14 cellular contexts compared by ENCODE assay signal in the genomic region with DNA sequence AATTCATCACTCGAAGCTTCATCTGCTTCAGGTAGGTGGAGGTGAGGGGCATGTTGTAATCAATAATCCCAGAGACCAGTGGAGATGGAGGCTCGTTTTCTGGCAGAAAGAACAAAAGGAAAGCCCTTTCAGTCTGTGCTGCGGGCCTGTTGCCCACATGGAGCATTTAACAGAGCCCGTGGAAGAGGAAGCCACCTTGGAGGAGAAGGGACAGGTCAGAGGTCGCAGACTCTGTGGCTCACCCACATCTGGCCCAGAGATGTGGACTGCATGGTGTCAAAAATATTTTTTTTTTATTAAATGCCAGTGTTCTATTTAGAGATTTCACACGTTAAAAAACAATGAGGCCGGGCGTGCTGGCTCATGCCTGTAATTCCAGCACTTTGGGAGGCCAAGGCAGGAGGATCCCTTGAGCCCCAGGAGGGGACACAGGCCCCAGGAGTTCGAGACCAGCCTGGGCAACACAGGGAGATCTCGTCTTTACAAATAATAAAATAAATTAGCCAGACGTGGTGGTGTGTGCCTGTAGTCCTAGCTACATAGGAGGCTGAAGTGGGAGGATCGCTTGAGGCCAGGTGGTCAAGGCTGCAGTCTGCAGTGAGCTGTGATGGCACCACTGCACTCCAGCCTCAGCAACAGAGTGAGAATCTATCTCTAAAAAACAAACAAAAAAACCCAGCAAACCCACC.
DNase-seq lines count a peak whose midpoint lies in the region; ATAC-seq, FAIRE-seq and TF ChIP-seq lines count a peak whose summit lies in the region.
"Had no signal": no experiment of that assay in that cellular context is flagged by ENCODE, and none has a peak within 500 bp of the region (broad histone marks: within the 10 kb centered on the region; RNA-seq: fewer than 3 reads in every experiment).

No MANE protein-coding gene starts in this region.

- H4K20me1 ChIP-seq in OCI-LY1 (ENCODE audit: insufficient read depth, low read length): no peaks in the 10 kb centered on the region
- no peaks in the 10 kb centered on the region for H4K20me1 ChIP-seq in H1 (replicated peaks in 1 of 2; ENCODE audit: control insufficient read depth in 1 of 2, insufficient read depth in 2 of 2, low read length in 2 of 2)
- H4K20me1 ChIP-seq in neural progenitor cell (ENCODE audit: low read depth): no peaks in the 10 kb centered on the region

- no peaks in the 10 kb centered on the region; the same call in 1 of the 2 replicates for H3K79me1 ChIP-seq in H1 (ENCODE audit: low read depth, low read length)

- H3K9me3 ChIP-seq in CD8-positive, alpha-beta memory T cell (ENCODE audit: low read length): no peaks in the 10 kb centered on the region
- H3K9me3 ChIP-seq in OCI-LY1 (ENCODE audit: low read length) (no peaks in the 10 kb centered on the region), H1 (ENCODE audit: insufficient read depth in 2 of 2, low read depth in 1 of 2, low read length in 1 of 2) (no peaks in the 10 kb centered on the region), neural progenitor cell (ENCODE audit: low read depth) (no peaks in the 10 kb centered on the region)
- H3K9me3 ChIP-seq: colonic mucosa, sigmoid colon had no signal

- peaks cover 80% of the 10 kb centered on the region for H3K4me1 ChIP-seq in CD8-positive, alpha-beta memory T cell (ENCODE audit: insufficient read depth, low read length)
- H3K4me1 ChIP-seq in OCI-LY1 (ENCODE audit: insufficient read depth, low read length, severe bottlenecking) (peaks cover 47% of the 10 kb centered on the region), H1 (replicated peaks in 1 of 4; ENCODE audit: control insufficient read depth in 3 of 4, insufficient read depth in 4 of 4, low read length in 3 of 4) (peaks cover 0 to 6% (median 0%) of the 10 kb centered on the region in 4 experiments; a peak in 1 of 7 replicates), neural progenitor cell (peaks cover 20% of the 10 kb centered on the region)
- H3K4me1 ChIP-seq: colonic mucosa had no signal

- H4K91ac ChIP-seq in H1 (replicated peaks; ENCODE audit: insufficient read length, low read length): no peak overlapping the region

- H2BK12ac ChIP-seq in H1 (ENCODE audit: low read depth, low read length): no peak overlapping the region

- WGBS in H1 (ENCODE audit: extremely low coverage in 1 of 2, insufficient coverage in 1 of 2, insufficient read length in 1 of 2, insufficient replicate concordance in 2 of 2, low coverage in 1 of 2, low lambda C conversion rate in 2 of 2, missing lambda C conversion rate in 1 of 2), 2 experiments: 88% methylated on average over 12 of the region's 12 CpGs; no CpG with 5 or more reads in 1 of the 2 experiments

- H2BK15ac ChIP-seq in H1 (ENCODE audit: low read length): no peak overlapping the region

- H2BK120ac ChIP-seq in H1 (replicated peaks; ENCODE audit: low read depth, low read length): no peak overlapping the region

- H3K4ac ChIP-seq in H1 (replicated peaks; ENCODE audit: insufficient read length, low read depth, low read length): no peak overlapping the region

- no peak for TF ChIP-seq POLR2A in H1 (IDR thresholded peaks at IDR 0.05; ENCODE audit: control extremely low read depth in 1 of 2, low read depth in 2 of 2, low read length in 2 of 2)

- peak in 1 of 5 donors; percentile 21 for DNase-seq in CD8-positive, alpha-beta memory T cell
- no peak for DNase-seq in H1 (ENCODE audit: low read depth in 1 of 2, low spot score in 2 of 2)
- DNase-seq in neural progenitor cell (ENCODE audit: low spot score): no peak
- DNase-seq in DMS153 treated with DMSO at 0.1 percent for 48 hours (lab: John Stamatoyannopoulos, UW; ENCODE audit: unreplicated experiment): no peak
- DNase-seq in NCI-H82 treated with DMSO at 0.1 percent for 48 hours (lab: John Stamatoyannopoulos, UW; ENCODE audit: unreplicated experiment): no peak
- DNase-seq: colonic mucosa, Karpas-422, naive B cell, NCI-H187 treated with DMSO at 0.1 percent for 48 hours, NCI-H748 treated with DMSO at 0.1 percent for 48 hours, sigmoid colon had no signal

- H3K4me2 ChIP-seq in OCI-LY1 (ENCODE audit: low read length) (peak overlapping the region; percentile 51), H1 (ENCODE audit: insufficient read depth in 1 of 2, low read depth in 2 of 2, low read length in 2 of 2) (no peak overlapping the region), neural progenitor cell (peak overlapping the region; percentile 16)

- 0 out of 2 replicates have a peak overlapping the region, but pooled peaks have one; percentile 8 for H2BK5ac ChIP-seq in H1 (ENCODE audit: low read depth, low read length)

- H3K23me2 ChIP-seq in H1 (ENCODE audit: low read depth, low read length): 0 out of 2 replicates have a peak, but pooled peaks cover 1% of the 10 kb centered on the region

- H3K56ac ChIP-seq in H1 (replicated peaks; ENCODE audit: insufficient read length, low read depth, low read length): no peak overlapping the region

- H3K36me3 ChIP-seq in CD8-positive, alpha-beta memory T cell (ENCODE audit: insufficient read depth, low read length): peaks cover 15% of the 10 kb centered on the region
- H3K36me3 ChIP-seq in OCI-LY1 (ENCODE audit: insufficient read depth, low read length): no peaks in the 10 kb centered on the region
- H3K36me3 ChIP-seq in H1 (ENCODE audit: control insufficient read depth in 2 of 4, insufficient read depth in 4 of 4, low read length in 3 of 4): no peaks in the 10 kb centered on the region; a peak in 1 of 8 replicates
- H3K36me3 ChIP-seq in neural progenitor cell: no peaks in the 10 kb centered on the region
- H3K36me3 ChIP-seq: colonic mucosa, sigmoid colon had no signal

- H4K8ac ChIP-seq in H1 (ENCODE audit: extremely low read depth, insufficient read depth, low read length): no peak overlapping the region; the same call in none of the 2 replicates

- peak overlapping the region; percentile 49 for H3K4me3 ChIP-seq in CD8-positive, alpha-beta memory T cell (ENCODE audit: low read length)
- H3K4me3 ChIP-seq in OCI-LY1 (ENCODE audit: low read depth, low read length, poor library complexity, severe bottlenecking): peak overlapping the region; percentile 24
- H3K4me3 ChIP-seq in H1 (ENCODE audit: extremely low read depth in 1 of 4, insufficient read depth in 2 of 4, low read depth in 3 of 4, low read length in 4 of 4): no peak overlapping the region
- H3K4me3 ChIP-seq in neural progenitor cell: no peak overlapping the region
- H3K4me3 ChIP-seq: colonic mucosa, sigmoid colon had no signal

- peaks cover 0 to 85% (median 25%) of the 10 kb centered on the region in 3 donors for H3K36me3 Mint-ChIP-seq in CD8-positive, alpha-beta memory T cell
- peaks cover 6% of the 10 kb centered on the region for H3K36me3 Mint-ChIP-seq in neural progenitor cell
- H3K36me3 Mint-ChIP-seq: naive B cell, WTC11 had no signal

- no peak overlapping the region for H2BK20ac ChIP-seq in H1 (ENCODE audit: low read length)

- ATAC-seq in GM18909 (IDR thresholded peaks at IDR 0.05; ENCODE audit: poor library complexity, unreplicated experiment): no peak
- ATAC-seq: WTC11 had no signal

- no peaks in the 10 kb centered on the region for H3F3A ChIP-seq in OCI-LY1 (ENCODE audit: insufficient read depth, low read length)
- H3F3A ChIP-seq in neural progenitor cell (ENCODE audit: low read depth): peaks cover 10% of the 10 kb centered on the region

- H3K27me3 Mint-ChIP-seq in CD8-positive, alpha-beta memory T cell: no peaks in the 10 kb centered on the region
- H3K27me3 Mint-ChIP-seq in neural progenitor cell (ENCODE audit: insufficient read depth, low read depth): peaks cover 13% of the 10 kb centered on the region
- H3K27me3 Mint-ChIP-seq: naive B cell had no signal

- no peaks in the 10 kb centered on the region for H3K27me3 ChIP-seq in CD8-positive, alpha-beta memory T cell (ENCODE audit: insufficient read depth, low read length, poor library complexity, severe bottlenecking)
- no peaks in the 10 kb centered on the region for H3K27me3 ChIP-seq in OCI-LY1 (ENCODE audit: insufficient read depth, low read length)
- no peaks in the 10 kb centered on the region for H3K27me3 ChIP-seq in H1 (replicated peaks in 1 of 4; ENCODE audit: control insufficient read depth in 3 of 4, extremely low read depth in 1 of 4, insufficient read depth in 3 of 4, low read length in 3 of 4)
- H3K27me3 ChIP-seq in neural progenitor cell: no peaks in the 10 kb centered on the region
- H3K27me3 ChIP-seq: colonic mucosa, sigmoid colon had no signal

- H3K9ac ChIP-seq in OCI-LY1 (ENCODE audit: low read length): no peak overlapping the region
- no peak overlapping the region for H3K9ac ChIP-seq in H1 (replicated peaks in 1 of 4; ENCODE audit: extremely low read depth in 1 of 4, low read depth in 3 of 4, low read length in 3 of 4)
- H3K9ac ChIP-seq in neural progenitor cell: no peak overlapping the region

- TF ChIP-seq RAD21 in H1 (IDR thresholded peaks at IDR 0.05 in 1 of 2, conservative IDR thresholded peaks at IDR 0.05 in 1 of 2; ENCODE audit: low read depth in 2 of 2, low read length in 2 of 2): no peak

- H3K27ac ChIP-seq in CD8-positive, alpha-beta memory T cell (ENCODE audit: low read depth, low read length): no peak overlapping the region
- H3K27ac ChIP-seq in OCI-LY1 (ENCODE audit: low read depth, low read length, poor library complexity, severe bottlenecking): peak overlapping the region; percentile 13
- H3K27ac ChIP-seq in H1 (ENCODE audit: low read depth, low read length): no peak overlapping the region
- no peak overlapping the region for H3K27ac ChIP-seq in neural progenitor cell
- H3K27ac ChIP-seq: colonic mucosa, sigmoid colon had no signal

- H3K23ac ChIP-seq in H1 (ENCODE audit: insufficient read length): no peak overlapping the region

- H3K4me3 Mint-ChIP-seq in CD8-positive, alpha-beta memory T cell: peak overlapping the region; percentile 73 to 87 (median 80)
- H3K4me3 Mint-ChIP-seq in neural progenitor cell: peak overlapping the region; percentile 4
- H3K4me3 Mint-ChIP-seq: WTC11 had no signal

- no peak overlapping the region for H2AK5ac ChIP-seq in H1 (ENCODE audit: low read depth, low read length)

- H3K18ac ChIP-seq in H1 (ENCODE audit: extremely low read depth, low read length): no peak overlapping the region

- TF ChIP-seq CTCF in OCI-LY1 (IDR thresholded peaks at IDR 0.05; ENCODE audit: low read length): no peak
- TF ChIP-seq CTCF in H1 (IDR thresholded peaks at IDR 0.05; ENCODE audit: control extremely low read depth in 1 of 3, insufficient read depth in 1 of 3, low read depth in 1 of 3, low read length in 3 of 3): no peak
- TF ChIP-seq CTCF in neural progenitor cell (IDR thresholded peaks at IDR 0.05): no peak

- no peaks in the 10 kb centered on the region for H3K9me2 ChIP-seq in OCI-LY1 (ENCODE audit: low read depth, low read length)

- no peak overlapping the region for H2AFZ ChIP-seq in OCI-LY1 (ENCODE audit: low read length)
- no peak overlapping the region for H2AFZ ChIP-seq in H1 (ENCODE audit: low read length)
- no peak overlapping the region for H2AFZ ChIP-seq in neural progenitor cell (replicated peaks)

- POLR2A ChIA-PET in CD8-positive, alpha-beta memory T cell (lab: Charles Lee): interaction anchor here (0.9 kb wide), 1 partner anchor 11 kb away, joined by 5 read pairs; no protein-coding TSS in a partner anchor
- POLR2A ChIA-PET in H1 (lab: Charles Lee; ENCODE audit: partially characterized antibody): interaction anchor here (0.7 kb wide), 1 partner anchor 14 kb away, joined by 3 read pairs; no protein-coding TSS in a partner anchor

- no peak for FAIRE-seq in H1 (lab: Jason Lieb, UNC)

- H3K14ac ChIP-seq in H1 (ENCODE audit: insufficient read length): no peak overlapping the region

- H3K27ac Mint-ChIP-seq in CD8-positive, alpha-beta memory T cell: peak overlapping the region; percentile 86 to 98 (median 94)
- peak overlapping the region; percentile 48 for H3K27ac Mint-ChIP-seq in neural progenitor cell
- H3K27ac Mint-ChIP-seq: WTC11 had no signal

- H4K5ac ChIP-seq in H1 (ENCODE audit: insufficient read length, low read depth, low read length): no peak overlapping the region

- CTCF ChIA-PET in CD8-positive, alpha-beta memory T cell (lab: Charles Lee): interaction anchor here (2.3 kb wide), 1 partner anchor 10 kb away, joined by 15 read pairs; no protein-coding TSS in a partner anchor
- CTCF ChIA-PET in H1 (lab: Charles Lee; ENCODE audit: partially characterized antibody): interaction anchor here (1.0 to 1.6 kb wide), 5 partner anchors 9 to 38 kb away, joined by 3 to 7 read pairs (median 4); no protein-coding TSS in a partner anchor

- no peak for TF ChIP-seq EP300 in H1 (IDR thresholded peaks at IDR 0.05; ENCODE audit: borderline replicate concordance in 1 of 2, low read depth in 2 of 2, low read length in 2 of 2)

- H3K4me1 Mint-ChIP-seq in CD8-positive, alpha-beta memory T cell: peaks cover 79 to 92% (median 92%) of the 10 kb centered on the region in 3 donors
- peaks cover 64% of the 10 kb centered on the region for H3K4me1 Mint-ChIP-seq in neural progenitor cell

- H3K79me2 ChIP-seq in OCI-LY1 (ENCODE audit: insufficient read depth, low read length): no peaks in the 10 kb centered on the region
- no peaks in the 10 kb centered on the region for H3K79me2 ChIP-seq in H1 (ENCODE audit: control insufficient read depth in 1 of 2, insufficient read depth in 2 of 2, low read length in 2 of 2)
- H3K79me2 ChIP-seq in neural progenitor cell (ENCODE audit: low read depth): no peaks in the 10 kb centered on the region

- no peaks in the 10 kb centered on the region for H3K9me3 Mint-ChIP-seq in CD8-positive, alpha-beta memory T cell
- peaks cover 3% of the 10 kb centered on the region for H3K9me3 Mint-ChIP-seq in neural progenitor cell
- H3K9me3 Mint-ChIP-seq: naive B cell, WTC11 had no signal

Comparison
In these comparisons a context has a peak if more than half of its experiments do, and no peak if none do; other contexts are left out.
1. H3K4me3 ChIP-seq: peak in CD8-positive, alpha-beta memory T cell (single experiment) and OCI-LY1 (single experiment); none in H1 (0 of 4) and neural progenitor cell (single experiment).
2. H3K4me2 ChIP-seq: peak in OCI-LY1 (single experiment) and neural progenitor cell (single experiment); none in H1 (0 of 2).